8 cellular contexts compared by ENCODE assay signal in genomic region chr12:62259993-62260732, GRCh38. TPM values are rescaled to one million over a fixed set of nuclear protein-coding genes. Genes with fewer than 3 reads are reported as not detected.
DNase-seq lines count a peak whose midpoint lies in the region; ATAC-seq, FAIRE-seq and TF ChIP-seq lines count a peak whose summit lies in the region.

Gene USP15, plus strand, starts transcription at chr12:62260404. Its CDS starts 11 bp downstream, at chr12:62260415.

- no peaks in the 10 kb centered on the region for H3F3A ChIP-seq in smooth muscle cell (ENCODE audit: low read depth)

- no peaks in the 10 kb centered on the region for H3K36me3 ChIP-seq in bronchial epithelial cell (ENCODE audit: control insufficient read depth, insufficient read depth, low read length)
- H3K36me3 ChIP-seq in smooth muscle cell (ENCODE audit: low read depth): no peaks in the 10 kb centered on the region

- H3K4me3 ChIP-seq in WI38 (ENCODE audit: low read depth, low read length) (peak within 1 kb of the TSS; percentile 80), bronchial epithelial cell (ENCODE audit: low read depth, low read length) (peak within 1 kb of the TSS; percentile 99), smooth muscle cell (peak within 1 kb of the TSS; percentile 96)

- no peaks in the 10 kb centered on the region for H3K9me3 ChIP-seq in smooth muscle cell (replicated peaks; ENCODE audit: low read depth)

- H4K20me1 ChIP-seq in smooth muscle cell (ENCODE audit: low read depth): peaks cover 43% of the 10 kb centered on the region

- H3K79me2 ChIP-seq in smooth muscle cell (ENCODE audit: low read depth): peaks cover 50% of the 10 kb centered on the region

- no peak for FAIRE-seq in bronchial epithelial cell (lab: Jason Lieb, UNC)

- H3K27me3 ChIP-seq in bronchial epithelial cell (ENCODE audit: control insufficient read depth, insufficient read depth, low read length) (no peaks in the 10 kb centered on the region), smooth muscle cell (ENCODE audit: low read depth) (no peaks in the 10 kb centered on the region)

- TF ChIP-seq CTCF in WI38 (IDR thresholded peaks at IDR 0.05; ENCODE audit: low read depth, low read length) (peak; percentile 63), bronchial epithelial cell (IDR thresholded peaks at IDR 0.05; ENCODE audit: insufficient read depth, low read length, severe bottlenecking) (peak; percentile 71), smooth muscle cell (IDR thresholded peaks at IDR 0.05; ENCODE audit: borderline replicate concordance, insufficient read depth, poor library complexity, severe bottlenecking) (peak; percentile 50)

- H2AFZ ChIP-seq in smooth muscle cell (ENCODE audit: low read depth): peak within 1 kb of the TSS; percentile 97

- peak; percentile 99 for DNase-seq in ACHN
- peak; percentile 92 for DNase-seq in NCI-H2171 treated with DMSO at 0.1 percent for 48 hours (lab: John Stamatoyannopoulos, UW)
- DNase-seq in bronchial epithelial cell (ENCODE audit: low read depth): peak; percentile 78
- peak; percentile 94 for DNase-seq in iPS-NIHi11 (ENCODE audit: low spot score)
- peak; percentile 89 for DNase-seq in smooth muscle cell (lab: John Stamatoyannopoulos, UW; ENCODE audit: unreplicated experiment)

- peak within 1 kb of the TSS; percentile 91 for H3K27ac ChIP-seq in smooth muscle cell (ENCODE audit: low read depth)

- ATAC-seq in GM18867 (IDR thresholded peaks at IDR 0.05; ENCODE audit: unreplicated experiment): peak; percentile 77
- peak; percentile 67 for ATAC-seq in HG03103 (IDR thresholded peaks at IDR 0.05; ENCODE audit: low read depth, unreplicated experiment)

- in situ Hi-C loops in ACHN (cut with HindIII; ENCODE audit: low pct_ligation_motif_present, low pct_unique_long_range_greater_than_20kb, low sequenced_read_pairs): no loop called here

- peak within 1 kb of the TSS; percentile 92 for H3K4me2 ChIP-seq in smooth muscle cell

- WGBS in smooth muscle cell (ENCODE audit: low lambda C conversion rate): 1% methylated on average over 61 of the region's 61 CpGs

- H3K9ac ChIP-seq in smooth muscle cell (ENCODE audit: low read depth): peak within 1 kb of the TSS; percentile 87

- peaks cover 9% of the 10 kb centered on the region for H3K4me1 ChIP-seq in smooth muscle cell (ENCODE audit: low read depth)

RNA-seq across cellular contexts. Expression of gene USP15, which starts in this region (rescaled TPM):
- total RNA-seq in bronchial epithelial cell (56.3 and 89.7 TPM in 2 replicates), smooth muscle cell (43.6 and 53.5 TPM in 2 replicates)
- 28.7 and 33.6 TPM in 2 replicates for polyA plus RNA-seq in smooth muscle cell

Comparison
In these comparisons a context has a peak if more than half of its experiments do, and no peak if none do; other contexts are left out.
1. Peak in every context shown above with its lines: DNase-seq, ATAC-seq, H3K4me3 ChIP-seq and H3K27ac ChIP-seq.